In genomic region chr18:28425886-28426285, GRCh38 we compare ENCODE assay signal across 34 cellular contexts.
"Had no signal": no experiment of that assay in that cellular context is flagged by ENCODE, and none has a peak within 500 bp of the region (broad histone marks: within the 10 kb centered on the region; RNA-seq: fewer than 3 reads in every experiment).

No MANE protein-coding gene starts in this region.

- H3K27me3 ChIP-seq: MG63 had no signal

- DNase-seq: Karpas-422, Kasumi-1, MG63, MM.1S, MV-4-11, NCI-H1048, NCI-H1092, NCI-H1092 treated with DMSO at 0.1 percent for 48 hours, NCI-H1105, NCI-H1105 treated with DMSO at 0.1 percent for 48 hours, NCI-H1417, NCI-H1417 treated with DMSO at 0.1 percent for 48 hours, NCI-H1436, NCI-H1436 treated with DMSO at 0.1 percent for 48 hours, NCI-H146, NCI-H1694, NCI-H1694 treated with DMSO at 0.1 percent for 48 hours, NCI-H187, NCI-H187 treated with DMSO at 0.1 percent for 48 hours, NCI-H1930, NCI-H2029, NCI-H2029 treated with DMSO at 0.1 percent for 48 hours, NCI-H2081, NCI-H2081 treated with DMSO at 0.1 percent for 48 hours, NCI-H2107, NCI-H2171, NCI-H2171 treated with DMSO at 0.1 percent for 48 hours, NCI-H2227 treated with DMSO at 0.1 percent for 48 hours, NCI-H226, NCI-H345, NCI-H446, NCI-H446 treated with DMSO at 0.1 percent for 48 hours, NCI-H510A, NCI-H510A treated with DMSO at 0.1 percent for 48 hours had no signal

- H3K36me3 ChIP-seq: MG63 had no signal

- H3K4me3 ChIP-seq: MG63 had no signal

- H3K9me3 ChIP-seq: MG63 had no signal
